8 cellular contexts compared by ENCODE assay signal in the genomic region with DNA sequence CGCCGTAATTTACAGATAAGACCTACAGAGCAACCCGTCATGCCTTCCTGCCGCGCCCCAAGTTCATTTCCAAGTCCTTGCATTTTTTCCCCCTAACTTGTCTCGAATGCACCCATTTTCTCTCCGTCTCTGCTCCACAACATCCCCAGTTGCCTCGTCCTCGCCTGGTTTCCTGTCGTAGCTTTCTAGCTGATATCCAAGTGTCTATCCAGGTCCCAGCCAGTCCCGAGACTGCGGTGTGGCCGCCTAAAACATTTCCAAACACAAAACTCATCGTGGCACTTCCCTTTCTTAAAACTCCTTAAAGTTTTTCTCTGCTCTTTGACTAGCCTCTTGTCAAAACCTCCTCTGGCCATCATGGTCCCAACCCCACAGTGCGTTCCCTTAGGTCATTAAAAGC. TPM values are rescaled to one million over a fixed set of nuclear protein-coding genes. Genes with fewer than 3 reads are reported as not detected.
DNase-seq lines count a peak whose midpoint lies in the region; ATAC-seq and TF ChIP-seq lines count a peak whose summit lies in the region.

No MANE protein-coding gene starts in this region.

- ATAC-seq in HG03565 (IDR thresholded peaks at IDR 0.05; ENCODE audit: unreplicated experiment), result no peak

- TF ChIP-seq CTCF in GM13977 (IDR thresholded peaks at IDR 0.05; ENCODE audit: extremely low read depth, insufficient read depth, missing control alignments), result no peak

- in situ Hi-C loops in GM13977 (cut with MboI; ENCODE audit: low pct_unique_long_range_greater_than_20kb, low sequenced_read_pairs, unreplicated experiment), result no loop called here

- peak; percentile 3 for DNase-seq in EL
- DNase-seq in NCI-H510A treated with DMSO at 0.1 percent for 48 hours (lab: John Stamatoyannopoulos, UW), result peak; percentile 53
- no peak for DNase-seq in epithelial cell of prostate (ENCODE audit: low read depth, low spot score)
- DNase-seq in pons (ENCODE audit: low spot score), result peak; percentile 10
- no peak for DNase-seq in GM19240 (ENCODE audit: insufficient read length, low spot score)
- no peak for DNase-seq in GM13977 (ENCODE audit: low spot score)
- no peak for DNase-seq in SK-N-DZ (ENCODE audit: low spot score)

- H3K27ac ChIP-seq in epithelial cell of prostate, result peak overlapping the region; percentile 77

RNA-seq across cellular contexts. Expression of a gene that starts 1.2 kb away (rescaled TPM):
- polyA plus RNA-seq in SK-N-DZ (2014; cell fraction: cytosol; rRNA removed), result 9.1 and 15.9 TPM in 2 replicates
- polyA plus RNA-seq in SK-N-DZ (2014; cell fraction: nucleus; rRNA removed), result 16.2 and 16.4 TPM in 2 replicates

Comparison
In these comparisons a context has a peak if more than half of its experiments do, and no peak if none do; other contexts are left out.
1. DNase-seq: peak in EL (single experiment), NCI-H510A treated with DMSO at 0.1 percent for 48 hours (single experiment) and pons (single experiment); none in epithelial cell of prostate (single experiment), GM19240 (single experiment), GM13977 (single experiment) and SK-N-DZ (single experiment).